9 cellular contexts compared by ENCODE assay signal in genomic region chr21:45550552-45551210, GRCh38. TPM values are rescaled to one million over a fixed set of nuclear protein-coding genes. Genes with fewer than 3 reads are reported as not detected.
DNase-seq lines count a peak whose midpoint lies in the region; ATAC-seq and TF ChIP-seq lines count a peak whose summit lies in the region.
"Had no signal": no experiment of that assay in that cellular context is flagged by ENCODE, and none has a peak within 500 bp of the region (broad histone marks: within the 10 kb centered on the region; RNA-seq: fewer than 3 reads in every experiment).

No MANE protein-coding gene starts in this region.

- H3K27ac Mint-ChIP-seq in activated naive CD8-positive, alpha-beta T cell treated with anti-CD3 and anti-CD28 coated beads, Interleukin-2, amount 50 U/mL, for 24 hours: peak overlapping the region; percentile 98
- H3K27ac Mint-ChIP-seq in glutamatergic neuron (ENCODE audit: unreplicated experiment): no peak overlapping the region

- TF ChIP-seq CTCF in ovary (IDR thresholded peaks at IDR 0.05) (no peak), glutamatergic neuron (IDR thresholded peaks at IDR 0.05; ENCODE audit: partially characterized antibody, unreplicated experiment) (no peak)

- no peak overlapping the region for H3K4me3 ChIP-seq in ovary
- no peak overlapping the region for H3K4me3 ChIP-seq in MG63

- DNase-seq in MV-4-11 (lab: John Stamatoyannopoulos, UW): peak; percentile 98
- peak; percentile 63 for DNase-seq in activated naive CD8-positive, alpha-beta T cell treated with anti-CD3 and anti-CD28 coated beads, Interleukin-2, amount 50 U/mL, for 24 hours
- DNase-seq in ovary: peak in 3 of 5 donors; percentile 6 to 33 (median 21)
- DNase-seq in MG63: no peak
- no peak for DNase-seq in glutamatergic neuron
- no peak for DNase-seq in 8988T

- H3K4me1 ChIP-seq in ovary (ENCODE audit: insufficient read depth): peaks cover 4% of the 10 kb centered on the region

- H3K36me3 Mint-ChIP-seq in activated naive CD8-positive, alpha-beta T cell treated with anti-CD3 and anti-CD28 coated beads, Interleukin-2, amount 50 U/mL, for 24 hours (ENCODE audit: low read depth): no peaks in the 10 kb centered on the region
- no peaks in the 10 kb centered on the region for H3K36me3 Mint-ChIP-seq in glutamatergic neuron (ENCODE audit: unreplicated experiment)

- no peaks in the 10 kb centered on the region for H3K9me3 Mint-ChIP-seq in activated naive CD8-positive, alpha-beta T cell treated with anti-CD3 and anti-CD28 coated beads, Interleukin-2, amount 50 U/mL, for 24 hours
- H3K9me3 Mint-ChIP-seq in glutamatergic neuron (ENCODE audit: unreplicated experiment): peaks cover 9% of the 10 kb centered on the region

- H3K4me1 Mint-ChIP-seq in activated naive CD8-positive, alpha-beta T cell treated with anti-CD3 and anti-CD28 coated beads, Interleukin-2, amount 50 U/mL, for 24 hours: peaks cover 39% of the 10 kb centered on the region
- peaks cover 11% of the 10 kb centered on the region for H3K4me1 Mint-ChIP-seq in glutamatergic neuron (ENCODE audit: low read depth, unreplicated experiment)

- no peak for TF ChIP-seq EP300 in ovary (IDR thresholded peaks at IDR 0.05)

- WGBS in ovary, 3 donors: 34 to 41% (median 38%) methylated on average over 17 of the region's 17 CpGs

- H3K9me3 ChIP-seq in ovary (no peaks in the 10 kb centered on the region), MG63 (no peaks in the 10 kb centered on the region)

- H3K27me3 Mint-ChIP-seq in activated naive CD8-positive, alpha-beta T cell treated with anti-CD3 and anti-CD28 coated beads, Interleukin-2, amount 50 U/mL, for 24 hours: peaks cover 4% of the 10 kb centered on the region
- H3K27me3 Mint-ChIP-seq in glutamatergic neuron (ENCODE audit: unreplicated experiment): peaks cover 8% of the 10 kb centered on the region

- H3K4me3 Mint-ChIP-seq in activated naive CD8-positive, alpha-beta T cell treated with anti-CD3 and anti-CD28 coated beads, Interleukin-2, amount 50 U/mL, for 24 hours: peak overlapping the region; percentile 75
- H3K4me3 Mint-ChIP-seq in glutamatergic neuron (ENCODE audit: unreplicated experiment): no peak overlapping the region

- TF ChIP-seq POLR2A in ovary (IDR thresholded peaks at IDR 0.05): no peak

- H3K27me3 ChIP-seq in ovary (no peaks in the 10 kb centered on the region), MG63 (peaks cover 7% of the 10 kb centered on the region; the same call in 1 of the 2 replicates)

- H3K36me3 ChIP-seq in ovary: no peaks in the 10 kb centered on the region
- H3K36me3 ChIP-seq in MG63: no peaks in the 10 kb centered on the region

- no peak overlapping the region for H3K27ac ChIP-seq in ovary
- H3K27ac ChIP-seq: epithelial cell of prostate had no signal

- peak; percentile 60 for ATAC-seq in GM18907 (IDR thresholded peaks at IDR 0.05; ENCODE audit: unreplicated experiment)
- ATAC-seq in activated naive CD8-positive, alpha-beta T cell treated with anti-CD3 and anti-CD28 coated beads, Interleukin-2, amount 50 U/mL, for 24 hours: peak; percentile 44
- no peak for ATAC-seq in GM18909 (IDR thresholded peaks at IDR 0.05; ENCODE audit: poor library complexity, unreplicated experiment)

- intact Hi-C loops in ovary (cut with DNase I): loop anchor here in 2 of 4 donors (10.0 kb wide), 1 partner anchor 274 kb away; no protein-coding TSS in a partner anchor

RNA-seq across cellular contexts. Expression of gene SLC19A1, which starts 8.4 kb away (rescaled TPM):
- total RNA-seq in ovary (10 to 100 TPM in 4 of 7 donors, 1 to 10 TPM in 3; 2.4 to 18.2 (median 10.1) TPM), glutamatergic neuron (ENCODE audit: unreplicated experiment) (53.3 TPM)
- polyA plus RNA-seq in ovary: 1 to 10 TPM in 1 of 2 donors, under 1 TPM in 1; 0.88 to 6.9 TPM
- total RNA-seq in MG63 (2014; rRNA removed; shearing (Covaris generic); ENCODE audit: low replicate concordance): 25.5 and 26.7 TPM in 2 replicates

Comparison
In these comparisons a context has a peak if more than half of its experiments do, and no peak if none do; other contexts are left out.
1. DNase-seq: peak in MV-4-11 (single experiment), activated naive CD8-positive, alpha-beta T cell treated with anti-CD3 and anti-CD28 coated beads, Interleukin-2, amount 50 U/mL, for 24 hours (single experiment) and ovary (3 of 5); none in MG63 (single experiment), glutamatergic neuron (single experiment) and 8988T (single experiment).